21 cellular contexts compared by ENCODE assay signal in genomic region chr6:36656441-36656840, GRCh38. TPM values are rescaled to one million over a fixed set of nuclear protein-coding genes. Genes with fewer than 3 reads are reported as not detected.
DNase-seq lines count a peak whose midpoint lies in the region; ATAC-seq, FAIRE-seq and TF ChIP-seq lines count a peak whose summit lies in the region.
"Had no signal": no experiment of that assay in that cellular context is flagged by ENCODE, and none has a peak within 500 bp of the region (broad histone marks: within the 10 kb centered on the region; RNA-seq: fewer than 3 reads in every experiment).

No MANE protein-coding gene starts in this region.

- H3K27me3 Mint-ChIP-seq in stimulated activated naive B cell treated with anti-CD40 and anti-IgM and Interleukin-4, amounts not matched to agents 10 μg/mL and 1 μg/mL and 100 μg/mL, for 72 hours, result peaks cover 8 to 10% of the 10 kb centered on the region in 2 donors

- no peak for TF ChIP-seq CTCF in GM12878 (IDR thresholded peaks at IDR 0.05 in 2 of 3, conservative IDR thresholded peaks at IDR 0.05 in 1 of 3; ENCODE audit: control insufficient read depth in 2 of 3, extremely low read depth in 1 of 3, insufficient read depth in 1 of 3, low read depth in 3 of 3, low read length in 3 of 3)

- H3K79me2 ChIP-seq in GM12878 (ENCODE audit: control insufficient read depth, insufficient read depth, low read length), result no peaks in the 10 kb centered on the region

- ATAC-seq in GM12878 (no peak), HG02763 (IDR thresholded peaks at IDR 0.05; ENCODE audit: unreplicated experiment) (no peak)
- peak; percentile 38 to 57 for ATAC-seq in stimulated activated naive B cell treated with anti-CD40 and anti-IgM and Interleukin-4, amounts not matched to agents 10 μg/mL and 1 μg/mL and 100 μg/mL, for 72 hours (replicated peaks)
- ATAC-seq: GM23338, HCT116, HepG2, PC-3 had no signal

- H3K9ac ChIP-seq in GM12878 (ENCODE audit: control insufficient read depth, insufficient read depth, low read length), result no peak overlapping the region
- H3K9ac ChIP-seq: KMS-11 had no signal

- no peak for TF ChIP-seq POLR2A in GM12878 (IDR thresholded peaks at IDR 0.05; ENCODE audit: low read depth, low read length)

- H3K27ac ChIP-seq in GM12878 (ENCODE audit: control insufficient read depth, insufficient read depth), result no peak overlapping the region
- H3K27ac ChIP-seq: C4-2B, KMS-11, RWPE1 had no signal

- H3K27ac Mint-ChIP-seq in stimulated activated naive B cell treated with anti-CD40 and anti-IgM and Interleukin-4, amounts not matched to agents 10 μg/mL and 1 μg/mL and 100 μg/mL, for 72 hours, result no peak overlapping the region
- H3K27ac Mint-ChIP-seq: GM23338 had no signal

- no peaks in the 10 kb centered on the region for H3K9me3 Mint-ChIP-seq in stimulated activated naive B cell treated with anti-CD40 and anti-IgM and Interleukin-4, amounts not matched to agents 10 μg/mL and 1 μg/mL and 100 μg/mL, for 72 hours
- H3K9me3 Mint-ChIP-seq: GM23338 had no signal

- no peaks in the 10 kb centered on the region for H3K36me3 ChIP-seq in GM12878 (ENCODE audit: control insufficient read depth in 2 of 2, insufficient read depth in 2 of 2, low read length in 1 of 2)

- H3K4me2 ChIP-seq in GM12878 (ENCODE audit: control insufficient read depth, insufficient read depth), result no peak overlapping the region
- H3K4me2 ChIP-seq: GM23338, KMS-11 had no signal

- TF ChIP-seq EP300 in Ishikawa (IDR thresholded peaks at IDR 0.05; ENCODE audit: borderline replicate concordance), result no peak
- no peak for TF ChIP-seq EP300 in GM12878 (IDR thresholded peaks at IDR 0.05; ENCODE audit: borderline replicate concordance in 1 of 2, control insufficient read depth in 1 of 2, low read depth in 2 of 2, low read length in 2 of 2)

- TF ChIP-seq RAD21 in Ishikawa (IDR thresholded peaks at IDR 0.05; ENCODE audit: low read depth), result no peak
- no peak for TF ChIP-seq RAD21 in GM12878 (IDR thresholded peaks at IDR 0.05; ENCODE audit: insufficient read depth, low read depth, low read length)

- peaks cover 64% of the 10 kb centered on the region for H3K4me1 ChIP-seq in GM12878 (ENCODE audit: control insufficient read depth, insufficient read depth, low read length)

- H3K36me3 Mint-ChIP-seq in stimulated activated naive B cell treated with anti-CD40 and anti-IgM and Interleukin-4, amounts not matched to agents 10 μg/mL and 1 μg/mL and 100 μg/mL, for 72 hours, result no peaks in the 10 kb centered on the region

- H3K4me3 Mint-ChIP-seq in stimulated activated naive B cell treated with anti-CD40 and anti-IgM and Interleukin-4, amounts not matched to agents 10 μg/mL and 1 μg/mL and 100 μg/mL, for 72 hours, result no peak overlapping the region
- H3K4me3 Mint-ChIP-seq: GM23338 had no signal

- H3K9me3 ChIP-seq in GM12878 (replicated peaks; ENCODE audit: control insufficient read depth, insufficient read depth, low read length), result no peaks in the 10 kb centered on the region; the same call in 1 of the 3 replicates

- no peak overlapping the region for H3K4me3 ChIP-seq in GM12878
- H3K4me3 ChIP-seq: GM23338 had no signal

- H4K20me1 ChIP-seq in GM12878 (ENCODE audit: control insufficient read depth, insufficient read depth), result no peaks in the 10 kb centered on the region

- DNase-seq in GM12878 (ENCODE audit: low read depth, low spot score) (no peak), kidney glomerular epithelial cell (lab: John Stamatoyannopoulos, UW) (peak; percentile 44), globus pallidus (ENCODE audit: low spot score) (no peak)
- DNase-seq in stimulated activated naive B cell treated with anti-CD40 and anti-IgM and Interleukin-4, amounts not matched to agents 10 μg/mL and 1 μg/mL and 100 μg/mL, for 72 hours, result no peak
- DNase-seq in activated T-cell treated with anti-CD3 and anti-CD28 coated beads, Interleukin-2, amount 50 U/mL, for 48 hours, result no peak
- DNase-seq: DND-41, NCI-H1436, NCI-H1930, NCI-H2171, NCI-H526, PC-3, SIG-M5 had no signal

- H2AFZ ChIP-seq in GM12878 (ENCODE audit: control insufficient read depth, low read depth, low read length), result no peak overlapping the region
- H2AFZ ChIP-seq: GM23338 had no signal

- WGBS in GM12878 (ENCODE audit: insufficient coverage, insufficient replicate concordance, low lambda C conversion rate, missing lambda C conversion rate), result 28% methylated on average over 5 of the region's 5 CpGs

- peaks cover 21 to 23% of the 10 kb centered on the region in 2 donors for H3K4me1 Mint-ChIP-seq in stimulated activated naive B cell treated with anti-CD40 and anti-IgM and Interleukin-4, amounts not matched to agents 10 μg/mL and 1 μg/mL and 100 μg/mL, for 72 hours
- H3K4me1 Mint-ChIP-seq: GM23338 had no signal

- CTCF ChIA-PET in GM12878 (lab: Yijun Ruan, JAX), result interaction anchor here (0.6 to 0.8 kb wide), 2 partner anchors 31 to 501 kb away, joined by 3 read pairs; no protein-coding TSS in a partner anchor

- RAD21 ChIA-PET in GM12878 (lab: Charles Lee; ENCODE audit: unreplicated experiment), result no interaction called here

- no TSS peak for BruUV-seq in GM12878 (replicated peaks; lab: Mats Ljungman, UMichigan)

- no peak for FAIRE-seq in GM12878 (lab: Jason Lieb, UNC)
- FAIRE-seq: HepG2 had no signal

- intact Hi-C loops in GM12878 (cut with micrococcal nuclease; ENCODE audit: unreplicated experiment), result no loop called here

- in situ Hi-C loops in GM12878 (cut with MboI), result no loop called here

- no peaks in the 10 kb centered on the region for H3K27me3 ChIP-seq in GM12878 (replicated peaks in 1 of 2; ENCODE audit: control insufficient read depth in 2 of 2, insufficient read depth in 2 of 2, low read length in 1 of 2)

- POLR2A ChIA-PET in GM12878 (lab: Charles Lee), result interaction anchor here (0.6 to 11.8 kb wide), 5 partner anchors 10 to 28 kb away, joined by 3 to 104 read pairs (median 3); partner anchors contain the start of gene CDKN1A

- SMC1A ChIA-PET in GM12878 (lab: Charles Lee; ENCODE audit: uncharacterized antibody, unreplicated experiment), result interaction anchor here (1.0 to 16.7 kb wide), 3 partner anchors 14 to 38 kb away, joined by 3 to 240 read pairs (median 6); partner anchors contain the start of gene CDKN1A

TF ChIP-seq in Ishikawa, 13 proteins besides CTCF, POLR2A, EP300 and RAD21 (continues in another document):
- TF ChIP-seq CEBPB (IDR thresholded peaks at IDR 0.05) (no peak), CREB1 (IDR thresholded peaks at IDR 0.05; ENCODE audit: low read depth) (no peak)
- TF ChIP-seq, protein P1, sequence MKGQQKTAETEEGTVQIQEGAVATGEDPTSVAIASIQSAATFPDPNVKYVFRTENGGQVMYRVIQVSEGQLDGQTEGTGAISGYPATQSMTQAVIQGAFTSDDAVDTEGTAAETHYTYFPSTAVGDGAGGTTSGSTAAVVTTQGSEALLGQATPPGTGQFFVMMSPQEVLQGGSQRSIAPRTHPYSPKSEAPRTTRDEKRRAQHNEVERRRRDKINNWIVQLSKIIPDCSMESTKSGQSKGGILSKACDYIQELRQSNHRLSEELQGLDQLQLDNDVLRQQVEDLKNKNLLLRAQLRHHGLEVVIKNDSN (IDR thresholded peaks at IDR 0.05), result peak; percentile 56; the same call in 1 of the 2 replicates

RNA-seq across cellular contexts. Expression of gene CDKN1A, which starts 22.1 kb away (rescaled TPM):
- 98.4 and 111 TPM in 2 replicates for total RNA-seq in GM12878 (2013; cell fraction: nucleolus; rRNA removed)
- total RNA-seq in GM12878 (2014; rRNA removed) (186 and 198 TPM in 2 replicates), GM12878 (2014; rRNA removed; fragmentation: Illumina TruSeq; extraction: Trizol) (139 and 144 TPM in 2 replicates), GM12878 (2021) (315 and 321 TPM in 2 replicates)
- 50.2 TPM for polyA plus RNA-seq in GM12878 (2011; ENCODE audit: low read depth)
- polyA plus RNA-seq in GM12878 (2011; rRNA removed) (103 and 200 TPM in 2 replicates), GM12878 (2014; fragmentation: Illumina TruSeq; extraction: Trizol) (154 and 232 TPM in 2 replicates), GM12878 (2014; fragmentation: Nextera tagmentation; extraction: Ambion mirVana) (10 to 100 TPM; 25.2 to 48.4 TPM), GM12878 (2014; rRNA removed) (330 and 358 TPM in 2 replicates), GM12878 (2016; fragmentation: Nextera tagmentation; extraction: Ambion mirVana) (100 to 1,000 TPM; 604 to 637 TPM)
- polyA plus RNA-seq in GM12878 (2011; cell fraction: cytosol; rRNA removed), result 275 and 303 TPM in 2 replicates
- 252 and 284 TPM in 2 replicates for polyA plus RNA-seq in GM12878 (2011; cell fraction: nucleus; rRNA removed)
- 129 and 156 TPM in 2 replicates for polyA plus RNA-seq in GM12878 (2012)
- 81.2 and 140 TPM in 2 replicates for polyA minus RNA-seq in GM12878 (2011; rRNA and poly(A)+ RNA removed)
- 55.9 and 57.9 TPM in 2 replicates for polyA minus RNA-seq in GM12878 (2011; cell fraction: cytosol; rRNA and poly(A)+ RNA removed)
- polyA minus RNA-seq in GM12878 (2011; cell fraction: nucleus; rRNA and poly(A)+ RNA removed), result 58.8 and 96.6 TPM in 2 replicates

RNA-seq across cellular contexts. Expression of gene RAB44, which starts 41.2 kb away (rescaled TPM):
- 0.23 TPM in 1 of 2 replicates, not detected in the other for total RNA-seq in GM12878 (2013; cell fraction: nucleolus; rRNA removed)
- total RNA-seq in GM12878 (2014; rRNA removed), result 0.06 TPM in 1 of 2 replicates, not detected in the other
- not detected in 2 replicates for total RNA-seq in GM12878 (2014; rRNA removed; fragmentation: Illumina TruSeq; extraction: Trizol)
- 0.05 TPM in 1 of 2 replicates, not detected in the other for total RNA-seq in GM12878 (2021)
- not detected for polyA plus RNA-seq in GM12878 (2011; ENCODE audit: low read depth)
- 0.05 TPM in 1 of 2 replicates, not detected in the other for polyA plus RNA-seq in GM12878 (2011; rRNA removed)
- polyA plus RNA-seq in GM12878 (2011; cell fraction: cytosol; rRNA removed), result 0.05 and 0.06 TPM in 2 replicates
- polyA plus RNA-seq in GM12878 (2011; cell fraction: nucleus; rRNA removed), result 0.24 and 0.26 TPM in 2 replicates
- polyA plus RNA-seq in GM12878 (2012), result 0.03 and 0.05 TPM in 2 replicates
- 0.01 TPM in 1 of 2 replicates, not detected in the other for polyA plus RNA-seq in GM12878 (2014; fragmentation: Illumina TruSeq; extraction: Trizol)
- polyA plus RNA-seq in GM12878 (2014; fragmentation: Nextera tagmentation; extraction: Ambion mirVana), result under 1 TPM in 1 of 2 experiments, not detected in 1; 0.02 TPM
- polyA plus RNA-seq in GM12878 (2014; rRNA removed), result 0.01 and 0.05 TPM in 2 replicates
- under 1 TPM; 0.05 to 0.08 TPM for polyA plus RNA-seq in GM12878 (2016; fragmentation: Nextera tagmentation; extraction: Ambion mirVana)
- 0.05 TPM in 1 of 2 replicates, not detected in the other for polyA minus RNA-seq in GM12878 (2011; rRNA and poly(A)+ RNA removed)
- not detected in 2 replicates for polyA minus RNA-seq in GM12878 (2011; cell fraction: cytosol; rRNA and poly(A)+ RNA removed)
- not detected in 2 replicates for polyA minus RNA-seq in GM12878 (2011; cell fraction: nucleus; rRNA and poly(A)+ RNA removed)
- total RNA-seq: G401, GM23338, HepG2, PC-3 had no signal
- polyA plus RNA-seq: GM23338, HepG2 had no signal

Comparison
In these comparisons a context has a peak if more than half of its experiments do, and no peak if none do; other contexts are left out.
1. ATAC-seq: peak in stimulated activated naive B cell treated with anti-CD40 and anti-IgM and Interleukin-4, amounts not matched to agents 10 μg/mL and 1 μg/mL and 100 μg/mL, for 72 hours (2 of 2); none in GM12878 (single experiment) and HG02763 (single experiment).